23 cellular contexts compared by ENCODE assay signal in the genomic region with DNA sequence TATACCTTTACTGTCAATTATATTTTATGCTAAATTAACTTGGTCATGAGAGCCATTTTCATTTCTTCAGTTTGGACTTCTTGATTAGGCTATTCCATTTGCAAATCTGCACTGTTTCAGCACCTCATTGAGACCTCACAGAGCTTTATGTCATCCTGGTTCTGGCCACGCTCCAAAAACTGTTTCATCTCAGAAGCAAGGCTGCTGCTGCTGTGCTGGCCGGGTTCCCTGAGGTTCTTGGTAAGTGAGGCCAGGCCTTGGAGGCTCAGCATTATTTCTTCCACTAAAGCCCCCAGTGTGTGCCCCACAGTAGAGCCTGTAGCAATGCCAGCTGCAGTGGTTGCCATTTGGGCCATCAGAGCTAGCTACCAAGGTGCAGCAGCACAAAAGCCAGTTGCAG. TPM values are rescaled to one million over a fixed set of nuclear protein-coding genes. Genes with fewer than 3 reads are reported as not detected.
DNase-seq lines count a peak whose midpoint lies in the region; ATAC-seq, FAIRE-seq and TF ChIP-seq lines count a peak whose summit lies in the region.
"Had no signal": no experiment of that assay in that cellular context is flagged by ENCODE, and none has a peak within 500 bp of the region (broad histone marks: within the 10 kb centered on the region; RNA-seq: fewer than 3 reads in every experiment).

No MANE protein-coding gene starts in this region.

- H3K4me3 ChIP-seq in SK-N-SH (ENCODE audit: low read depth in 2 of 2, low read length in 1 of 2) (no peak overlapping the region), Loucy (ENCODE audit: low read length, poor library complexity, severe bottlenecking) (no peak overlapping the region), brain microvascular endothelial cell (ENCODE audit: low read depth, low read length) (no peak overlapping the region), BE2C (ENCODE audit: low read depth, low read length) (no peak overlapping the region)
- H3K4me3 ChIP-seq: HAP-1, upper lobe of right lung had no signal

- no peak for TF ChIP-seq EP300 in SK-N-SH (IDR thresholded peaks at IDR 0.05; ENCODE audit: borderline replicate concordance in 1 of 2, low read depth in 1 of 2, low read length in 1 of 2)

- CTCF ChIA-PET in SK-N-SH (lab: Yijun Ruan, JAX) (no interaction called here), T-cell (lab: Charles Lee) (no interaction called here)

- no peak overlapping the region for H3K27ac ChIP-seq in SK-N-SH (ENCODE audit: low read depth in 2 of 2, low read length in 1 of 2)
- no peak overlapping the region for H3K27ac ChIP-seq in brain microvascular endothelial cell
- H3K27ac ChIP-seq: upper lobe of right lung had no signal

- H3K27me3 Mint-ChIP-seq in T-cell = no peaks in the 10 kb centered on the region

- in situ Hi-C loops in brain microvascular endothelial cell (cut with HindIII; ENCODE audit: low pct_ligation_motif_present, low sequenced_read_pairs) = no loop called here

- no peaks in the 10 kb centered on the region for H3K9me3 Mint-ChIP-seq in T-cell

- H3K9me3 ChIP-seq in SK-N-SH (no peaks in the 10 kb centered on the region), Loucy (ENCODE audit: insufficient read depth, low read depth, low read length) (peaks cover 5% of the 10 kb centered on the region; the same call in 1 of the 2 replicates), BE2C (no peaks in the 10 kb centered on the region)
- H3K9me3 ChIP-seq: HAP-1, upper lobe of right lung had no signal

- H3K9me2 ChIP-seq in SK-N-SH (no peaks in the 10 kb centered on the region), Loucy (replicated peaks; ENCODE audit: low read depth, low read length) (no peaks in the 10 kb centered on the region)

- WGBS in SK-N-SH (ENCODE audit: low lambda C conversion rate) = 18% methylated on average over 2 of the region's 2 CpGs

- no peaks in the 10 kb centered on the region; the same call in 1 of the 2 replicates for H3K27me3 ChIP-seq in SK-N-SH (ENCODE audit: insufficient read depth)
- H3K27me3 ChIP-seq in Loucy (ENCODE audit: insufficient read depth, low read length, poor library complexity, severe bottlenecking) = no peaks in the 10 kb centered on the region
- no peaks in the 10 kb centered on the region for H3K27me3 ChIP-seq in brain microvascular endothelial cell (replicated peaks)
- no peaks in the 10 kb centered on the region for H3K27me3 ChIP-seq in BE2C
- H3K27me3 ChIP-seq: upper lobe of right lung had no signal

- H3K9ac ChIP-seq in SK-N-SH (no peak overlapping the region), Loucy (ENCODE audit: low read depth, low read length, poor library complexity, severe bottlenecking) (no peak overlapping the region)

- no peak overlapping the region for H3K27ac Mint-ChIP-seq in T-cell
- H3K27ac Mint-ChIP-seq: activated CD8-positive, alpha-beta T cell treated with anti-CD3 and anti-CD28 coated beads, Interleukin-2, amount 10 ng/mL, durations not matched to agents 7 days and 5 days; IgD-negative memory B cell had no signal

- FAIRE-seq in urothelium cell line (lab: Jason Lieb, UNC) = no peak
- FAIRE-seq: A204.1, TTC549 had no signal

- H2AFZ ChIP-seq in SK-N-SH (ENCODE audit: low read depth) = no peak overlapping the region
- no peak overlapping the region for H2AFZ ChIP-seq in Loucy (ENCODE audit: low read length)

- H3K4me3 Mint-ChIP-seq in T-cell = no peak overlapping the region
- H3K4me3 Mint-ChIP-seq: activated CD8-positive, alpha-beta T cell treated with anti-CD3 and anti-CD28 coated beads, Interleukin-2, amount 10 ng/mL, durations not matched to agents 7 days and 5 days; IgD-negative memory B cell; nephron had no signal

- H4K20me1 ChIP-seq in SK-N-SH (ENCODE audit: insufficient read depth) (no peaks in the 10 kb centered on the region), Loucy (ENCODE audit: insufficient read depth, low read length, poor library complexity, severe bottlenecking) (no peaks in the 10 kb centered on the region)

- H3F3A ChIP-seq in SK-N-SH (replicated peaks; ENCODE audit: insufficient read depth) (no peaks in the 10 kb centered on the region), Loucy (ENCODE audit: low read depth) (no peaks in the 10 kb centered on the region; the same call in 1 of the 2 replicates)

- DNase-seq in SK-N-SH (no peak), brain microvascular endothelial cell (peak; percentile 56), iris pigment epithelial cell (ENCODE audit: low read depth) (peak; percentile 67), BE2C (no peak), urothelium cell line (ENCODE audit: low spot score) (no peak), T-cell (no peak)
- DNase-seq: activated CD4-positive, alpha-beta T cell treated with anti-CD3 and anti-CD28 coated beads for 1 hour; activated CD8-positive, alpha-beta T cell treated with anti-CD3 and anti-CD28 coated beads, Interleukin-2, amount 10 ng/mL, durations not matched to agents 7 days and 5 days; activated naive CD4-positive, alpha-beta T cell; anterior cingulate cortex; C1 segment of cervical spinal cord; Calu3; NCI-H146; NCI-H2171; NCI-H526; upper lobe of right lung had no signal

- ATAC-seq in SK-N-SH treated with all-trans-retinoic acid at 6 μM for 48 hours (no peak), T-cell (replicated peaks in 1 of 4) (no peak)
- ATAC-seq: activated CD8-positive, alpha-beta T cell treated with anti-CD3 and anti-CD28 coated beads, Interleukin-2, amount 10 ng/mL, durations not matched to agents 7 days and 5 days; upper lobe of right lung had no signal

- no peak for TF ChIP-seq RAD21 in SK-N-SH (IDR thresholded peaks at IDR 0.05; ENCODE audit: low read length)

- H3K4me2 ChIP-seq in SK-N-SH (no peak overlapping the region), Loucy (ENCODE audit: low read depth, low read length, poor library complexity, severe bottlenecking) (peak overlapping the region; percentile 6)

- no peaks in the 10 kb centered on the region for H3K36me3 Mint-ChIP-seq in T-cell
- H3K36me3 Mint-ChIP-seq: IgD-negative memory B cell had no signal

- TF ChIP-seq CTCF in SK-N-SH (IDR thresholded peaks at IDR 0.05) (no peak), Loucy (conservative IDR thresholded peaks at IDR 0.05; ENCODE audit: low read length) (no peak), brain microvascular endothelial cell (IDR thresholded peaks at IDR 0.05; ENCODE audit: low read depth, low read length, missing control alignments) (no peak), BE2C (IDR thresholded peaks at IDR 0.05; ENCODE audit: low read depth, low read length) (no peak)

- H3K4me1 Mint-ChIP-seq in T-cell = peaks cover 28 to 35% (median 34%) of the 10 kb centered on the region in 3 donors

- POLR2A ChIA-PET in SK-N-SH (lab: Yijun Ruan, JAX) (no interaction called here), T-cell (lab: Charles Lee) (no interaction called here)

- no peaks in the 10 kb centered on the region for H3K79me2 ChIP-seq in SK-N-SH (ENCODE audit: insufficient read depth)
- no peaks in the 10 kb centered on the region for H3K79me2 ChIP-seq in Loucy (ENCODE audit: insufficient read depth, low read length)

- peaks cover 0 to 4% of the 10 kb centered on the region in 2 experiments; a peak in 1 of 4 replicates for H3K4me1 ChIP-seq in SK-N-SH (ENCODE audit: control insufficient read depth in 1 of 2, insufficient read depth in 2 of 2, low read depth in 1 of 2, low read length in 1 of 2)
- H3K4me1 ChIP-seq in Loucy (ENCODE audit: insufficient read depth, low read length, poor library complexity, severe bottlenecking) = peaks cover 42% of the 10 kb centered on the region
- H3K4me1 ChIP-seq in BE2C = no peaks in the 10 kb centered on the region
- H3K4me1 ChIP-seq: HAP-1 had no signal

- no peaks in the 10 kb centered on the region for H3K36me3 ChIP-seq in SK-N-SH (replicated peaks in 1 of 2; ENCODE audit: control insufficient read depth in 1 of 2, insufficient read depth in 2 of 2, low read length in 1 of 2)
- no peaks in the 10 kb centered on the region for H3K36me3 ChIP-seq in Loucy (ENCODE audit: insufficient read depth, low read length)
- no peaks in the 10 kb centered on the region for H3K36me3 ChIP-seq in brain microvascular endothelial cell (replicated peaks)
- H3K36me3 ChIP-seq in BE2C = no peaks in the 10 kb centered on the region
- H3K36me3 ChIP-seq: HAP-1, upper lobe of right lung had no signal

TF ChIP-seq in SK-N-SH, 30 proteins besides CTCF, POLR2A, EP300 and RAD21 (continues in another document):
- TF ChIP-seq TCF12 (IDR thresholded peaks at IDR 0.05) (no peak), NFIC (IDR thresholded peaks at IDR 0.05; ENCODE audit: borderline replicate concordance) (peak; percentile 29; the same call in 1 of the 2 replicates)
- TF ChIP-seq, protein P1, sequence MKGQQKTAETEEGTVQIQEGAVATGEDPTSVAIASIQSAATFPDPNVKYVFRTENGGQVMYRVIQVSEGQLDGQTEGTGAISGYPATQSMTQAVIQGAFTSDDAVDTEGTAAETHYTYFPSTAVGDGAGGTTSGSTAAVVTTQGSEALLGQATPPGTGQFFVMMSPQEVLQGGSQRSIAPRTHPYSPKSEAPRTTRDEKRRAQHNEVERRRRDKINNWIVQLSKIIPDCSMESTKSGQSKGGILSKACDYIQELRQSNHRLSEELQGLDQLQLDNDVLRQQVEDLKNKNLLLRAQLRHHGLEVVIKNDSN (IDR thresholded peaks at IDR 0.05; ENCODE audit: borderline replicate concordance, low read depth) = no peak

TF ChIP-seq in SK-N-SH treated with all-trans-retinoic acid at 6 μM for 48 hours, 23 proteins besides CTCF, POLR2A, EP300 and RAD21 (continues in another document):
- TF ChIP-seq ZNF70 (CRISPR knock-in tag; IDR thresholded peaks at IDR 0.05) (no peak), OSR1 (CRISPR knock-in tag; IDR thresholded peaks at IDR 0.05) (no peak), ZC3H10 (CRISPR knock-in tag; IDR thresholded peaks at IDR 0.05) (no peak), ZFP30 (CRISPR knock-in tag; IDR thresholded peaks at IDR 0.05) (no peak), CSDC2 (CRISPR knock-in tag; IDR thresholded peaks at IDR 0.05) (no peak), GLIS3 (CRISPR knock-in tag; IDR thresholded peaks at IDR 0.05) (no peak)

RNA-seq across cellular contexts. Expression of a gene that starts 7.8 kb away (rescaled TPM):
- polyA plus RNA-seq in SK-N-SH (2012; rRNA removed) = 3.0 and 3.9 TPM in 2 replicates
- polyA plus RNA-seq in SK-N-SH (2012; cell fraction: cytosol; rRNA removed) = 2.7 and 3.4 TPM in 2 replicates
- 9.9 and 11.2 TPM in 2 replicates for polyA plus RNA-seq in SK-N-SH (2012; cell fraction: nucleus; rRNA removed)
- 2.7 TPM for polyA plus RNA-seq in BE2C (2012; ENCODE audit: insufficient read depth, insufficient read length, low read depth)
- total RNA-seq in T-cell = 10 to 100 TPM in 2 of 5 donors, 1 to 10 TPM in 3; 2.3 to 11.9 (median 9.0) TPM

RNA-seq across cellular contexts. Expression of a gene that starts 24.0 kb away (rescaled TPM):
- 11.4 and 18.9 TPM in 2 replicates for polyA plus RNA-seq in SK-N-SH (2012; rRNA removed)
- polyA plus RNA-seq in SK-N-SH (2012; cell fraction: cytosol; rRNA removed) = 8.5 and 9.9 TPM in 2 replicates
- polyA plus RNA-seq in SK-N-SH (2012; cell fraction: nucleus; rRNA removed) = 28.2 and 54.9 TPM in 2 replicates
- 9.9 TPM for polyA plus RNA-seq in BE2C (2012; ENCODE audit: insufficient read depth, insufficient read length, low read depth)
- 1 to 10 TPM; 1.6 to 6.4 (median 4.9) TPM for total RNA-seq in T-cell

RNA-seq across cellular contexts. Expression of a gene that starts 50.2 kb away (rescaled TPM):
- polyA plus RNA-seq in SK-N-SH (2012; rRNA removed) = 27.2 and 39.0 TPM in 2 replicates
- 35.7 and 36.3 TPM in 2 replicates for polyA plus RNA-seq in SK-N-SH (2012; cell fraction: cytosol; rRNA removed)
- polyA plus RNA-seq in SK-N-SH (2012; cell fraction: nucleus; rRNA removed) = 27.4 and 38.9 TPM in 2 replicates
- 39.7 TPM for polyA plus RNA-seq in BE2C (2012; ENCODE audit: insufficient read depth, insufficient read length, low read depth)
- total RNA-seq in T-cell = 10 to 100 TPM; 25.3 to 38.2 (median 34.8) TPM

Comparison
In these comparisons a context has a peak if more than half of its experiments do, and no peak if none do; other contexts are left out.
1. DNase-seq: peak in brain microvascular endothelial cell (single experiment) and iris pigment epithelial cell (single experiment); none in SK-N-SH (single experiment), BE2C (single experiment), urothelium cell line (single experiment) and T-cell (0 of 34).